Comparison of ENCODE assay signal across 1 cellular context in genomic region chr1:235368428-235368827, GRCh38.
TF ChIP-seq lines count a peak whose summit lies in the region.

No MANE protein-coding gene starts in this region.

TF ChIP-seq in endothelial cell of umbilical vein, 7 proteins besides CTCF, POLR2A, EP300 and RAD21:
- no peak for TF ChIP-seq MAX (IDR thresholded peaks at IDR 0.05; ENCODE audit: insufficient read depth, insufficient read length)
- no peak for TF ChIP-seq JUN (IDR thresholded peaks at IDR 0.05; ENCODE audit: borderline replicate concordance, insufficient read depth, insufficient read length, low read depth)
- TF ChIP-seq FOS (IDR thresholded peaks at IDR 0.05; ENCODE audit: borderline replicate concordance, insufficient read depth, low read length), result no peak
- TF ChIP-seq GATA2 (IDR thresholded peaks at IDR 0.05; ENCODE audit: insufficient read depth, insufficient read length, low read depth, low read length), result no peak
- TF ChIP-seq MYC (IDR thresholded peaks at IDR 0.05; ENCODE audit: low read depth, low read length), result no peak
- TF ChIP-seq EZH2 (IDR thresholded peaks at IDR 0.05; ENCODE audit: borderline replicate concordance, low read depth, low read length, severe bottlenecking), result no peak
- TF ChIP-seq POLR2AphosphoS5 (IDR thresholded peaks at IDR 0.05; ENCODE audit: insufficient read depth, low read depth, low read length), result no peak
